In genomic region chr3:193938613-193939012, GRCh38 we compare ENCODE assay signal across 18 cellular contexts.
DNase-seq lines count a peak whose midpoint lies in the region; ATAC-seq and TF ChIP-seq lines count a peak whose summit lies in the region.
"Had no signal": no experiment of that assay in that cellular context is flagged by ENCODE, and none has a peak within 500 bp of the region (broad histone marks: within the 10 kb centered on the region; RNA-seq: fewer than 3 reads in every experiment).

No MANE protein-coding gene starts in this region.

- H3K27ac ChIP-seq in prostate gland, result peak overlapping the region in 1 of 2 donors; percentile 49
- H3K27ac ChIP-seq: 22Rv1, BLaER1, KMS-11, WERI-Rb-1 had no signal

- H3K4me3 ChIP-seq in prostate gland, result no peak overlapping the region
- H3K4me3 ChIP-seq: BLaER1, mucosa of descending colon had no signal

- H3K9me3 Mint-ChIP-seq in WTC11, result peaks cover 7% of the 10 kb centered on the region
- H3K9me3 Mint-ChIP-seq in activated T-cell treated with anti-CD3 and anti-CD28 coated beads, Interleukin-2, amount 50 U/mL, for 24 hours, result no peaks in the 10 kb centered on the region
- H3K9me3 Mint-ChIP-seq: central memory CD8-positive, alpha-beta T cell had no signal

- POLR2A ChIA-PET in WTC11 (lab: Charles Lee), result no interaction called here

- H3K27ac Mint-ChIP-seq in WTC11, result peak overlapping the region; percentile 47
- no peak overlapping the region for H3K27ac Mint-ChIP-seq in activated T-cell treated with anti-CD3 and anti-CD28 coated beads, Interleukin-2, amount 50 U/mL, for 24 hours

- H3K36me3 ChIP-seq in prostate gland, result no peaks in the 10 kb centered on the region
- H3K36me3 ChIP-seq: BLaER1, WERI-Rb-1 had no signal

- peaks cover 48% of the 10 kb centered on the region for H3K4me1 Mint-ChIP-seq in WTC11
- H3K4me1 Mint-ChIP-seq in activated T-cell treated with anti-CD3 and anti-CD28 coated beads, Interleukin-2, amount 50 U/mL, for 24 hours (ENCODE audit: low read depth), result no peaks in the 10 kb centered on the region
- H3K4me1 Mint-ChIP-seq: central memory CD8-positive, alpha-beta T cell had no signal

- TF ChIP-seq CTCF in WTC11 (IDR thresholded peaks at IDR 0.05), result no peak
- no peak for TF ChIP-seq CTCF in prostate gland (IDR thresholded peaks at IDR 0.05)

- CTCF ChIA-PET in WTC11 (lab: Charles Lee), result interaction anchor here (0.6 to 1.8 kb wide), 5 partner anchors 45 to 476 kb away, joined by 3 to 7 read pairs (median 3); no protein-coding TSS in a partner anchor

- H3K4me1 ChIP-seq in prostate gland (replicated peaks), result peaks cover 6% of the 10 kb centered on the region
- H3K4me1 ChIP-seq: BLaER1 had no signal

- H3K36me3 Mint-ChIP-seq in WTC11, result no peaks in the 10 kb centered on the region
- no peaks in the 10 kb centered on the region for H3K36me3 Mint-ChIP-seq in activated T-cell treated with anti-CD3 and anti-CD28 coated beads, Interleukin-2, amount 50 U/mL, for 24 hours (ENCODE audit: low read depth)

- ATAC-seq in WTC11, result peak; percentile 78
- ATAC-seq in GM21825 (IDR thresholded peaks at IDR 0.05; ENCODE audit: unreplicated experiment), result no peak
- ATAC-seq in GM18502 (IDR thresholded peaks at IDR 0.05; ENCODE audit: poor library complexity, unreplicated experiment), result no peak
- ATAC-seq: mucosa of descending colon had no signal

- no peaks in the 10 kb centered on the region for H3K27me3 ChIP-seq in prostate gland (replicated peaks; ENCODE audit: insufficient read depth)
- H3K27me3 ChIP-seq: BLaER1 had no signal

- no peak for TF ChIP-seq POLR2A in prostate gland (IDR thresholded peaks at IDR 0.05)

- WGBS in prostate gland, result 45% methylated on average over 6 of the region's 6 CpGs

- intact Hi-C loops in prostate gland (cut with DNase I), result no loop called here

- no peaks in the 10 kb centered on the region for H3K9me3 ChIP-seq in prostate gland
- H3K9me3 ChIP-seq: BLaER1, mucosa of descending colon had no signal

- DNase-seq in NCI-H1436 (lab: John Stamatoyannopoulos, UW) (peak; percentile 36), NCI-H1436 treated with DMSO at 0.1 percent for 48 hours (lab: John Stamatoyannopoulos, UW) (no peak), NCI-H2081 treated with DMSO at 0.1 percent for 48 hours (lab: John Stamatoyannopoulos, UW) (peak; percentile 84), WTC11 (ENCODE audit: low spot score) (peak; percentile 36), prostate gland (ENCODE audit: low spot score) (peak; percentile 37)
- DNase-seq in activated T-cell treated with anti-CD3 and anti-CD28 coated beads, Interleukin-2, amount 50 U/mL, for 24 hours, result no peak
- DNase-seq: activated CD4-positive, alpha-beta T cell treated with anti-CD3 and anti-CD28 coated beads, Interleukin-2, amount 50 U/mL, for 48 hours; activated T-cell treated with anti-CD3 and anti-CD28 coated beads for 4 hours; effector memory CD4-positive, alpha-beta T cell; mucosa of descending colon; NCI-H526; WERI-Rb-1 had no signal

- H3K27me3 Mint-ChIP-seq in WTC11 (ENCODE audit: low read depth), result peaks cover 5% of the 10 kb centered on the region
- H3K27me3 Mint-ChIP-seq in activated T-cell treated with anti-CD3 and anti-CD28 coated beads, Interleukin-2, amount 50 U/mL, for 24 hours, result peaks cover 10% of the 10 kb centered on the region

- H3K4me3 Mint-ChIP-seq in WTC11, result no peak overlapping the region
- H3K4me3 Mint-ChIP-seq in activated T-cell treated with anti-CD3 and anti-CD28 coated beads, Interleukin-2, amount 50 U/mL, for 24 hours, result no peak overlapping the region
- H3K4me3 Mint-ChIP-seq: central memory CD8-positive, alpha-beta T cell had no signal

TF ChIP-seq in WTC11, 78 proteins besides CTCF, POLR2A, EP300 and RAD21:
- no peak for TF ChIP-seq ZNF138 (CRISPR knock-in tag; conservative IDR thresholded peaks at IDR 0.05)
- TF ChIP-seq ZNF232 (CRISPR knock-in tag; IDR thresholded peaks at IDR 0.05), result 0 out of 2 replicates have a peak, but pooled peaks have one; percentile 11
- no peak for TF ChIP-seq ATF6 (CRISPR knock-in tag; IDR thresholded peaks at IDR 0.05)
- TF ChIP-seq NR1H2 (CRISPR knock-in tag; IDR thresholded peaks at IDR 0.05), result no peak
- TF ChIP-seq ZNF281 (CRISPR knock-in tag; IDR thresholded peaks at IDR 0.05), result peak; percentile 20; the same call in 1 of the 2 replicates
- TF ChIP-seq CBFB (CRISPR knock-in tag; IDR thresholded peaks at IDR 0.05; ENCODE audit: low read depth), result no peak
- TF ChIP-seq ZNF423 (CRISPR knock-in tag; IDR thresholded peaks at IDR 0.05), result peak; percentile 36; the same call in 1 of the 2 replicates

Comparison
In these comparisons a context has a peak if more than half of its experiments do, and no peak if none do; other contexts are left out.
1. DNase-seq: peak in NCI-H1436 (single experiment), NCI-H2081 treated with DMSO at 0.1 percent for 48 hours (single experiment), WTC11 (single experiment) and prostate gland (single experiment); none in NCI-H1436 treated with DMSO at 0.1 percent for 48 hours (single experiment) and activated T-cell treated with anti-CD3 and anti-CD28 coated beads, Interleukin-2, amount 50 U/mL, for 24 hours (single experiment).